In the genomic region with DNA sequence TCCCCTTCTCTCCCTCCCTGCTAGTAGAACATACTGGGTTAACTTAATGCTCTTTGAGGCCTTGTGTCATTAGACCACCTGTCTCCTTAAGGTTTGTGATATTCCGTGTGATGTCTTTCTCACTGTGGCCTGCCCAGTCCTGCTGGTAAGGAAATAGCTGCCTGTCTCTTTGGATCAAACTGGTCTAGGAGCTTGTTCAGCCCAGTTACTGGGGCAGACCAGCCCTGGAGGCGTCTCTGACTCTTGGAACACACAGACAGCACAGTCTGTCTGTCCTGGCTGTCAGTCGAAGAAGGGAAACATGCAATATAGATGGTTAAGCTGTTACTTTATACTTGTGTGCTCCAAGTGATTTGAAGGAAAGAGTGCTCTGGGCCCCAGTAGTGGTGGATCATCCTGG, we compare ENCODE assay signal across 1 cellular context.
TF ChIP-seq lines count a peak whose summit lies in the region.

No MANE protein-coding gene starts in this region.

TF ChIP-seq in GM23338, 12 proteins besides CTCF, POLR2A, EP300 and RAD21 (continued from another document):
- TF ChIP-seq, protein P1, sequence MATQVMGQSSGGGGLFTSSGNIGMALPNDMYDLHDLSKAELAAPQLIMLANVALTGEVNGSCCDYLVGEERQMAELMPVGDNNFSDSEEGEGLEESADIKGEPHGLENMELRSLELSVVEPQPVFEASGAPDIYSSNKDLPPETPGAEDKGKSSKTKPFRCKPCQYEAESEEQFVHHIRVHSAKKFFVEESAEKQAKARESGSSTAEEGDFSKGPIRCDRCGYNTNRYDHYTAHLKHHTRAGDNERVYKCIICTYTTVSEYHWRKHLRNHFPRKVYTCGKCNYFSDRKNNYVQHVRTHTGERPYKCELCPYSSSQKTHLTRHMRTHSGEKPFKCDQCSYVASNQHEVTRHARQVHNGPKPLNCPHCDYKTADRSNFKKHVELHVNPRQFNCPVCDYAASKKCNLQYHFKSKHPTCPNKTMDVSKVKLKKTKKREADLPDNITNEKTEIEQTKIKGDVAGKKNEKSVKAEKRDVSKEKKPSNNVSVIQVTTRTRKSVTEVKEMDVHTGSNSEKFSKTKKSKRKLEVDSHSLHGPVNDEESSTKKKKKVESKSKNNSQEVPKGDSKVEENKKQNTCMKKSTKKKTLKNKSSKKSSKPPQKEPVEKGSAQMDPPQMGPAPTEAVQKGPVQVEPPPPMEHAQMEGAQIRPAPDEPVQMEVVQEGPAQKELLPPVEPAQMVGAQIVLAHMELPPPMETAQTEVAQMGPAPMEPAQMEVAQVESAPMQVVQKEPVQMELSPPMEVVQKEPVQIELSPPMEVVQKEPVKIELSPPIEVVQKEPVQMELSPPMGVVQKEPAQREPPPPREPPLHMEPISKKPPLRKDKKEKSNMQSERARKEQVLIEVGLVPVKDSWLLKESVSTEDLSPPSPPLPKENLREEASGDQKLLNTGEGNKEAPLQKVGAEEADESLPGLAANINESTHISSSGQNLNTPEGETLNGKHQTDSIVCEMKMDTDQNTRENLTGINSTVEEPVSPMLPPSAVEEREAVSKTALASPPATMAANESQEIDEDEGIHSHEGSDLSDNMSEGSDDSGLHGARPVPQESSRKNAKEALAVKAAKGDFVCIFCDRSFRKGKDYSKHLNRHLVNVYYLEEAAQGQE (IDR thresholded peaks at IDR 0.05; ENCODE audit: unreplicated experiment): no peak
- no peak for TF ChIP-seq ZNF331 (CRISPR knock-in tag; IDR thresholded peaks at IDR 0.05; ENCODE audit: low read depth)
- TF ChIP-seq, protein P2, sequence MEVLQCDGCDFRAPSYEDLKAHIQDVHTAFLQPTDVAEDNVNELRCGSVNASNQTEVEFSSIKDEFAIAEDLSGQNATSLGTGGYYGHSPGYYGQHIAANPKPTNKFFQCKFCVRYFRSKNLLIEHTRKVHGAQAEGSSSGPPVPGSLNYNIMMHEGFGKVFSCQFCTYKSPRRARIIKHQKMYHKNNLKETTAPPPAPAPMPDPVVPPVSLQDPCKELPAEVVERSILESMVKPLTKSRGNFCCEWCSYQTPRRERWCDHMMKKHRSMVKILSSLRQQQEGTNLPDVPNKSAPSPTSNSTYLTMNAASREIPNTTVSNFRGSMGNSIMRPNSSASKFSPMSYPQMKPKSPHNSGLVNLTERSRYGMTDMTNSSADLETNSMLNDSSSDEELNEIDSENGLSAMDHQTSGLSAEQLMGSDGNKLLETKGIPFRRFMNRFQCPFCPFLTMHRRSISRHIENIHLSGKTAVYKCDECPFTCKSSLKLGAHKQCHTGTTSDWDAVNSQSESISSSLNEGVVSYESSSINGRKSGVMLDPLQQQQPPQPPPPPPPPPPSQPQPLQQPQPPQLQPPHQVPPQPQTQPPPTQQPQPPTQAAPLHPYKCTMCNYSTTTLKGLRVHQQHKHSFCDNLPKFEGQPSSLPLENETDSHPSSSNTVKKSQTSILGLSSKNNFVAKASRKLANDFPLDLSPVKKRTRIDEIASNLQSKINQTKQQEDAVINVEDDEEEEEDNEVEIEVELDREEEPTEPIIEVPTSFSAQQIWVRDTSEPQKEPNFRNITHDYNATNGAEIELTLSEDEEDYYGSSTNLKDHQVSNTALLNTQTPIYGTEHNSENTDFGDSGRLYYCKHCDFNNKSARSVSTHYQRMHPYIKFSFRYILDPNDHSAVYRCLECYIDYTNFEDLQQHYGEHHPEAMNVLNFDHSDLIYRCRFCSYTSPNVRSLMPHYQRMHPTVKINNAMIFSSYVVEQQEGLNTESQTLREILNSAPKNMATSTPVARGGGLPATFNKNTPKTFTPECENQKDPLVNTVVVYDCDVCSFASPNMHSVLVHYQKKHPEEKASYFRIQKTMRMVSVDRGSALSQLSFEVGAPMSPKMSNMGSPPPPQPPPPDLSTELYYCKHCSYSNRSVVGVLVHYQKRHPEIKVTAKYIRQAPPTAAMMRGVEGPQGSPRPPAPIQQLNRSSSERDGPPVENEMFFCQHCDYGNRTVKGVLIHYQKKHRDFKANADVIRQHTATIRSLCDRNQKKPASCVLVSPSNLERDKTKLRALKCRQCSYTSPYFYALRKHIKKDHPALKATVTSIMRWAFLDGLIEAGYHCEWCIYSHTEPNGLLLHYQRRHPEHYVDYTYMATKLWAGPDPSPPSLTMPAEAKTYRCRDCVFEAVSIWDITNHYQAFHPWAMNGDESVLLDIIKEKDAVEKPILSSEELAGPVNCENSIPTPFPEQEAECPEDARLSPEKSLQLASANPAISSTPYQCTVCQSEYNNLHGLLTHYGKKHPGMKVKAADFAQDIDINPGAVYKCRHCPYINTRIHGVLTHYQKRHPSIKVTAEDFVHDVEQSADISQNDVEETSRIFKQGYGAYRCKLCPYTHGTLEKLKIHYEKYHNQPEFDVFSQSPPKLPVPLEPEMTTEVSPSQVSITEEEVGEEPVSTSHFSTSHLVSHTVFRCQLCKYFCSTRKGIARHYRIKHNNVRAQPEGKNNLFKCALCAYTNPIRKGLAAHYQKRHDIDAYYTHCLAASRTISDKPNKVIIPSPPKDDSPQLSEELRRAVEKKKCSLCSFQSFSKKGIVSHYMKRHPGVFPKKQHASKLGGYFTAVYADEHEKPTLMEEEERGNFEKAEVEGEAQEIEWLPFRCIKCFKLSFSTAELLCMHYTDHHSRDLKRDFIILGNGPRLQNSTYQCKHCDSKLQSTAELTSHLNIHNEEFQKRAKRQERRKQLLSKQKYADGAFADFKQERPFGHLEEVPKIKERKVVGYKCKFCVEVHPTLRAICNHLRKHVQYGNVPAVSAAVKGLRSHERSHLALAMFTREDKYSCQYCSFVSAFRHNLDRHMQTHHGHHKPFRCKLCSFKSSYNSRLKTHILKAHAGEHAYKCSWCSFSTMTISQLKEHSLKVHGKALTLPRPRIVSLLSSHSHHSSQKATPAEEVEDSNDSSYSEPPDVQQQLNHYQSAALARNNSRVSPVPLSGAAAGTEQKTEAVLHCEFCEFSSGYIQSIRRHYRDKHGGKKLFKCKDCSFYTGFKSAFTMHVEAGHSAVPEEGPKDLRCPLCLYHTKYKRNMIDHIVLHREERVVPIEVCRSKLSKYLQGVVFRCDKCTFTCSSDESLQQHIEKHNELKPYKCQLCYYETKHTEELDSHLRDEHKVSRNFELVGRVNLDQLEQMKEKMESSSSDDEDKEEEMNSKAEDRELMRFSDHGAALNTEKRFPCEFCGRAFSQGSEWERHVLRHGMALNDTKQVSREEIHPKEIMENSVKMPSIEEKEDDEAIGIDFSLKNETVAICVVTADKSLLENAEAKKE (CRISPR knock-in tag; IDR thresholded peaks at IDR 0.05): no peak
- TF ChIP-seq JUNB (IDR thresholded peaks at IDR 0.05; ENCODE audit: unreplicated experiment): no peak
